15 cellular contexts compared by ENCODE assay signal in the genomic region with DNA sequence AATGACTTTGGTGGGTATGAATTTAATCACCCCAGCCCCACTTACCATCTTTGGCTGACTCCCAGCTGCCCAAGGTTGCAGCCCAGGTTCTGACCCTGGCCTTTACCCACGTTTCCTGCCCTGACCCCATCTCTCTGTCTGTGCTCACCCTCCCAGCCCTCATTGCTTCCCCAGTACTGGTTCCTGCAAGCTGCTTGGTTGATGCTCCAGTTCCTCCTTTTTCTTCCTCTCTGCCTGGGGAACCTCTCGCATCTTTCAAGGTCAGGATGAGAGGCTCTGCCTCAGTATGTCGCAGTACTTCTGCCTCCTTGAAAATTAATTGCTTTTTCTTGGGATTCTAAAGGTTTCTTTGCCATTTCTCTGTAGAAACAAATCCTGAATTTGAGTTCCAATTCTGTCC.
"Had no signal": no experiment of that assay in that cellular context is flagged by ENCODE, and none has a peak within 500 bp of the region (broad histone marks: within the 10 kb centered on the region; RNA-seq: fewer than 3 reads in every experiment).

No MANE protein-coding gene starts in this region.

- H3K27me3 ChIP-seq: breast epithelium, gastrocnemius medialis, right lobe of liver had no signal

- H3K4me3 ChIP-seq: breast epithelium, gastrocnemius medialis, prostate gland, right lobe of liver had no signal

- H3K4me3 Mint-ChIP-seq: activated naive CD8-positive, alpha-beta T cell treated with anti-CD3 and anti-CD28 coated beads for 36 hours; activated T-cell treated with anti-CD3 and anti-CD28 coated beads, Interleukin-2, amount 50 U/mL, for 24 hours; stimulated activated naive B cell treated with anti-CD40 and anti-IgM and Interleukin-4, amounts not matched to agents 10 μg/mL and 1 μg/mL and 100 μg/mL, for 72 hours; type B pancreatic cell had no signal

- H3K4me1 ChIP-seq: breast epithelium, prostate gland, right lobe of liver had no signal

- H3K27ac ChIP-seq: neutrophil, prostate gland, right lobe of liver had no signal

- H3K27ac Mint-ChIP-seq: activated naive CD8-positive, alpha-beta T cell treated with anti-CD3 and anti-CD28 coated beads for 36 hours; activated T-cell treated with anti-CD3 and anti-CD28 coated beads, Interleukin-2, amount 50 U/mL, for 24 hours; stimulated activated naive B cell treated with anti-CD40 and anti-IgM and Interleukin-4, amounts not matched to agents 10 μg/mL and 1 μg/mL and 100 μg/mL, for 72 hours; type B pancreatic cell had no signal

- DNase-seq: activated CD4-positive, alpha-beta T cell treated with anti-CD3 and anti-CD28 coated beads, Interleukin-2, amount 50 U/mL, for 4 hours; activated CD4-positive, CD25-positive, alpha-beta regulatory T cell treated with anti-CD3 and anti-CD28 coated beads, Interleukin-2, amount 50 U/mL, for 72 hours; activated effector memory CD4-positive, alpha-beta T cell treated with anti-CD3 and anti-CD28 coated beads, Interleukin-2, amount 50 U/mL, for 16 hours; activated naive CD8-positive, alpha-beta T cell treated with anti-CD3 and anti-CD28 coated beads for 36 hours; activated T-cell treated with anti-CD3 and anti-CD28 coated beads, Interleukin-2, amount 50 U/mL, for 24 hours; anterior cingulate cortex; gastrocnemius medialis; kidney; stimulated activated CD4-positive, alpha-beta T cell treated with anti-CD3 and anti-CD28 coated beads, Interleukin-2, amount 100 ng/mL, for 24 hours; stimulated activated naive B cell treated with anti-CD40 and anti-IgM and Interleukin-4, amounts not matched to agents 10 μg/mL and 1 μg/mL and 100 μg/mL, for 72 hours had no signal

- H3K27me3 Mint-ChIP-seq: activated naive CD8-positive, alpha-beta T cell treated with anti-CD3 and anti-CD28 coated beads for 36 hours; activated T-cell treated with anti-CD3 and anti-CD28 coated beads, Interleukin-2, amount 50 U/mL, for 24 hours; stimulated activated naive B cell treated with anti-CD40 and anti-IgM and Interleukin-4, amounts not matched to agents 10 μg/mL and 1 μg/mL and 100 μg/mL, for 72 hours; type B pancreatic cell had no signal

- H3K4me1 Mint-ChIP-seq: activated naive CD8-positive, alpha-beta T cell treated with anti-CD3 and anti-CD28 coated beads for 36 hours; stimulated activated naive B cell treated with anti-CD40 and anti-IgM and Interleukin-4, amounts not matched to agents 10 μg/mL and 1 μg/mL and 100 μg/mL, for 72 hours had no signal

- ATAC-seq: gastrocnemius medialis, right lobe of liver had no signal

- H3K36me3 Mint-ChIP-seq: activated naive CD8-positive, alpha-beta T cell treated with anti-CD3 and anti-CD28 coated beads for 36 hours; stimulated activated naive B cell treated with anti-CD40 and anti-IgM and Interleukin-4, amounts not matched to agents 10 μg/mL and 1 μg/mL and 100 μg/mL, for 72 hours; type B pancreatic cell had no signal

- H3K9me3 ChIP-seq: breast epithelium, gastrocnemius medialis, neutrophil, prostate gland, right lobe of liver had no signal

- H3K36me3 ChIP-seq: breast epithelium, gastrocnemius medialis, neutrophil, prostate gland, right lobe of liver had no signal

- H3K9me3 Mint-ChIP-seq: activated T-cell treated with anti-CD3 and anti-CD28 coated beads, Interleukin-2, amount 50 U/mL, for 24 hours; type B pancreatic cell had no signal
